ENCODE assay signal across 17 cellular contexts in genomic region chr6:109891924-109892323, GRCh38.
A peak's percentile ranks its signal among the peaks of the same experiment; 100 is the strongest.
DNase-seq lines count a peak whose midpoint lies in the region; ATAC-seq and TF ChIP-seq lines count a peak whose summit lies in the region.
"Had no signal": no experiment of that assay in that cellular context is flagged by ENCODE, and none has a peak within 500 bp of the region (broad histone marks: within the 10 kb centered on the region; RNA-seq: fewer than 3 reads in every experiment).

No MANE protein-coding gene starts in this region.

- POLR2A ChIA-PET in activated CD4-positive, alpha-beta T cell treated with anti-CD3 and anti-CD28 coated beads for 36 hours (lab: Charles Lee) = no interaction called here

- CTCF ChIA-PET in activated CD4-positive, alpha-beta T cell treated with anti-CD3 and anti-CD28 coated beads for 36 hours (lab: Charles Lee) = no interaction called here

- H3K27me3 ChIP-seq in heart left ventricle = no peaks in the 10 kb centered on the region
- no peaks in the 10 kb centered on the region for H3K27me3 ChIP-seq in lung (ENCODE audit: control insufficient read depth, insufficient read depth)
- no peaks in the 10 kb centered on the region for H3K27me3 ChIP-seq in transverse colon
- H3K27me3 ChIP-seq: brain microvascular endothelial cell had no signal

- H3K4me1 Mint-ChIP-seq in activated CD4-positive, alpha-beta T cell treated with anti-CD3 and anti-CD28 coated beads for 36 hours = no peaks in the 10 kb centered on the region
- H3K4me1 Mint-ChIP-seq: activated CD8-positive, alpha-beta memory T cell treated with anti-CD3 and anti-CD28 coated beads, Interleukin-2, amount 10 ng/mL, durations not matched to agents 7 days and 5 days had no signal

- H3K9me3 Mint-ChIP-seq in activated CD4-positive, alpha-beta T cell treated with anti-CD3 and anti-CD28 coated beads for 36 hours (ENCODE audit: low read depth) = no peaks in the 10 kb centered on the region

- H3K4me3 ChIP-seq in heart left ventricle (no peak overlapping the region), lung (no peak overlapping the region), transverse colon (no peak overlapping the region)
- H3K4me3 ChIP-seq: A549 had no signal

- TF ChIP-seq EP300 in transverse colon (IDR thresholded peaks at IDR 0.05; ENCODE audit: low read depth) = no peak

- WGBS in heart left ventricle, 4 donors = 82 to 94% (median 86%) methylated on average over 5 of the region's 5 CpGs
- WGBS in lung, 2 donors = 43 to 66% methylated on average over 5 of the region's 5 CpGs
- WGBS in transverse colon (ENCODE audit: low coverage in 1 of 2), 2 donors = 72 to 89% methylated on average over 3 to 5 of the region's 5 CpGs

- H3K9me3 ChIP-seq in heart left ventricle (no peaks in the 10 kb centered on the region), lung (ENCODE audit: control insufficient read depth in 2 of 2, insufficient read depth in 1 of 2, low read length in 1 of 2) (peaks cover 0 to 6% of the 10 kb centered on the region in 2 donors), transverse colon (no peaks in the 10 kb centered on the region)
- H3K9me3 ChIP-seq: A549 had no signal

- intact Hi-C loops in heart left ventricle (cut with DNase I) (no loop called here), cardiac septum (cut with DNase I) (no loop called here), transverse colon (cut with DNase I; ENCODE audit: low total_unique reads) (no loop called here)
- intact Hi-C loops in activated CD4-positive, alpha-beta T cell treated with anti-CD3 and anti-CD28 coated beads for 36 hours (cut with DNase I, micrococcal nuclease) = no loop called here

- H3K4me1 ChIP-seq in heart left ventricle (peaks cover 0 to 27% (median 0%) of the 10 kb centered on the region in 12 donors), lung (ENCODE audit: control insufficient read depth in 2 of 2, insufficient read depth in 2 of 2, low read length in 2 of 2) (peaks cover 0 to 6% of the 10 kb centered on the region in 2 donors), transverse colon (peaks cover 0 to 15% (median 10%) of the 10 kb centered on the region in 4 donors)
- H3K4me1 ChIP-seq: A549 had no signal

- in situ Hi-C loops in transverse colon (cut with MboI; ENCODE audit: low pct_ligation_motif_present in 1 of 4, low pct_unique_long_range_greater_than_20kb in 1 of 4, low sequenced_read_pairs in 3 of 4) = no loop called here

- peak overlapping the region in 2 of 12 donors; percentile 9 to 86 for H3K27ac ChIP-seq in heart left ventricle
- H3K27ac ChIP-seq in lung (ENCODE audit: low read depth in 1 of 2, low read length in 1 of 2) = peak overlapping the region in 1 of 2 donors; percentile 32
- no peak overlapping the region for H3K27ac ChIP-seq in transverse colon
- H3K27ac ChIP-seq: A549, brain microvascular endothelial cell had no signal

- ATAC-seq in heart left ventricle = peak; percentile 32 to 80 (median 57)
- ATAC-seq in lung (ENCODE audit: insufficient read depth, low FRiP score) = peak; percentile 60
- no peak for ATAC-seq in activated CD4-positive, alpha-beta T cell treated with anti-CD3 and anti-CD28 coated beads for 36 hours
- ATAC-seq: activated CD8-positive, alpha-beta memory T cell treated with anti-CD3 and anti-CD28 coated beads, Interleukin-2, amount 10 ng/mL, durations not matched to agents 7 days and 5 days had no signal

- no peak overlapping the region for H3K4me3 Mint-ChIP-seq in activated CD4-positive, alpha-beta T cell treated with anti-CD3 and anti-CD28 coated beads for 36 hours
- H3K4me3 Mint-ChIP-seq: activated B cell treated with CpG ODN at 0.5 μM for 24 hours; activated CD8-positive, alpha-beta memory T cell treated with anti-CD3 and anti-CD28 coated beads, Interleukin-2, amount 10 ng/mL, durations not matched to agents 7 days and 5 days had no signal

- H3K36me3 ChIP-seq in heart left ventricle = no peaks in the 10 kb centered on the region
- no peaks in the 10 kb centered on the region for H3K36me3 ChIP-seq in lung (ENCODE audit: control insufficient read depth in 2 of 2, insufficient read depth in 2 of 2, low read length in 2 of 2)
- H3K36me3 ChIP-seq in transverse colon = no peaks in the 10 kb centered on the region
- H3K36me3 ChIP-seq: brain microvascular endothelial cell had no signal

- H3K27ac Mint-ChIP-seq in activated CD4-positive, alpha-beta T cell treated with anti-CD3 and anti-CD28 coated beads for 36 hours = no peak overlapping the region
- H3K27ac Mint-ChIP-seq: activated CD8-positive, alpha-beta memory T cell treated with anti-CD3 and anti-CD28 coated beads, Interleukin-2, amount 10 ng/mL, durations not matched to agents 7 days and 5 days had no signal

- peaks cover 3% of the 10 kb centered on the region for H3K27me3 Mint-ChIP-seq in activated CD4-positive, alpha-beta T cell treated with anti-CD3 and anti-CD28 coated beads for 36 hours
- H3K27me3 Mint-ChIP-seq: activated B cell treated with CpG ODN at 0.5 μM for 24 hours had no signal

- TF ChIP-seq CTCF in heart left ventricle (IDR thresholded peaks at IDR 0.05) (no peak), lung (IDR thresholded peaks at IDR 0.05; ENCODE audit: control extremely low read depth, extremely low read depth) (no peak), transverse colon (IDR thresholded peaks at IDR 0.05) (no peak)

- TF ChIP-seq POLR2A in heart left ventricle (IDR thresholded peaks at IDR 0.05) (no peak), transverse colon (IDR thresholded peaks at IDR 0.05) (no peak)

- DNase-seq in heart left ventricle = peak in 3 of 5 donors; percentile 27 to 48 (median 32)
- DNase-seq in cardiac septum (ENCODE audit: low spot score) = no peak
- peak; percentile 92 for DNase-seq in SIG-M5 treated with dmso at 0.1 percent for 504 hours (lab: John Stamatoyannopoulos, UW; ENCODE audit: unreplicated experiment)
- peak; percentile 49 for DNase-seq in lung (ENCODE audit: low spot score)
- peak; percentile 17 for DNase-seq in transverse colon
- DNase-seq in stimulated activated CD4-positive, alpha-beta T cell treated with anti-CD3 and anti-CD28 coated beads, Interleukin-2, amount 100 ng/mL, for 24 hours = no peak
- no peak for DNase-seq in activated CD4-positive, alpha-beta T cell treated with anti-CD3 and anti-CD28 coated beads for 36 hours
- DNase-seq in stimulated activated CD4-positive, alpha-beta T cell treated with anti-CD3 and anti-CD28 coated beads, Interleukin-4, amount 100 ng/mL, for 24 hours = no peak
- DNase-seq: activated B cell treated with CpG ODN at 0.5 μM for 24 hours; activated CD8-positive, alpha-beta memory T cell treated with anti-CD3 and anti-CD28 coated beads, Interleukin-2, amount 10 ng/mL, durations not matched to agents 7 days and 5 days; activated naive CD4-positive, alpha-beta T cell treated with anti-CD3 and anti-CD28 coated beads, Interleukin-2, amount 50 U/mL, for 16 hours; brain microvascular endothelial cell; effector memory CD4-positive, alpha-beta T cell; Karpas-422; mammary epithelial cell; NCI-H187 had no signal

- no peaks in the 10 kb centered on the region for H3K36me3 Mint-ChIP-seq in activated CD4-positive, alpha-beta T cell treated with anti-CD3 and anti-CD28 coated beads for 36 hours (ENCODE audit: low read depth)
- H3K36me3 Mint-ChIP-seq: activated CD8-positive, alpha-beta memory T cell treated with anti-CD3 and anti-CD28 coated beads, Interleukin-2, amount 10 ng/mL, durations not matched to agents 7 days and 5 days had no signal

Comparison
In these comparisons a context has a peak if more than half of its experiments do, and no peak if none do; other contexts are left out.
1. DNase-seq: peak in heart left ventricle (3 of 5), SIG-M5 treated with dmso at 0.1 percent for 504 hours (single experiment), lung (single experiment) and transverse colon (single experiment); none in cardiac septum (single experiment), stimulated activated CD4-positive, alpha-beta T cell treated with anti-CD3 and anti-CD28 coated beads, Interleukin-2, amount 100 ng/mL, for 24 hours (0 of 2), activated CD4-positive, alpha-beta T cell treated with anti-CD3 and anti-CD28 coated beads for 36 hours (single experiment) and stimulated activated CD4-positive, alpha-beta T cell treated with anti-CD3 and anti-CD28 coated beads, Interleukin-4, amount 100 ng/mL, for 24 hours (single experiment).